In genomic region chr1:155245163-155245524, GRCh38 we compare ENCODE assay signal across 8 cellular contexts. TPM values are rescaled to one million over a fixed set of nuclear protein-coding genes. Genes with fewer than 3 reads are reported as not detected.
A peak's percentile ranks its signal among the peaks of the same experiment; 100 is the strongest.
DNase-seq lines count a peak whose midpoint lies in the region; ATAC-seq, FAIRE-seq and TF ChIP-seq lines count a peak whose summit lies in the region.

No MANE protein-coding gene starts in this region.

- TF ChIP-seq CTCF in DND-41 (IDR thresholded peaks at IDR 0.05; ENCODE audit: borderline replicate concordance, extremely low read depth, low read length, poor library complexity, severe bottlenecking) (no peak), OCI-LY3 (IDR thresholded peaks at IDR 0.05; ENCODE audit: low read depth, low read length) (no peak), epithelial cell of esophagus (IDR thresholded peaks at IDR 0.05; ENCODE audit: insufficient read depth, low read depth, low read length, missing control alignments) (no peak), pancreas (IDR thresholded peaks at IDR 0.05) (no peak)

- H2AFZ ChIP-seq in DND-41 (ENCODE audit: low read depth, low read length), result peak overlapping the region; percentile 96
- peak overlapping the region; percentile 79 for H2AFZ ChIP-seq in OCI-LY3 (ENCODE audit: low read depth, low read length)

- peaks cover 18% of the 10 kb centered on the region for H3K36me3 ChIP-seq in DND-41 (ENCODE audit: insufficient read depth, low read length)
- H3K36me3 ChIP-seq in OCI-LY3 (replicated peaks; ENCODE audit: low read depth, low read length), result peaks cover 15% of the 10 kb centered on the region
- no peaks in the 10 kb centered on the region for H3K36me3 ChIP-seq in pancreas

- H3K4me3 ChIP-seq in DND-41 (ENCODE audit: low read depth in 1 of 2, low read length in 2 of 2) (peak overlapping the region in 1 of 2 experiments; percentile 52; a peak in 2 of 4 replicates), OCI-LY3 (ENCODE audit: low read length) (peak overlapping the region; percentile 79), epithelial cell of esophagus (ENCODE audit: low read length) (peak overlapping the region; percentile 89), pancreas (peak overlapping the region; percentile 43 to 66 (median 54))

- no peak for FAIRE-seq in pancreas (lab: Jason Lieb, UNC)

- DNase-seq in DND-41, result no peak
- no peak for DNase-seq in epithelial cell of esophagus (ENCODE audit: low read depth)
- DNase-seq in pancreas, result peak in 1 of 6 donors; percentile 28
- DNase-seq in NCI-H2081 treated with DMSO at 0.1 percent for 48 hours (lab: John Stamatoyannopoulos, UW), result no peak
- no peak for DNase-seq in stimulated activated CD4-positive, alpha-beta T cell treated with anti-CD3 and anti-CD28 coated beads, Interleukin-12 subunit alpha, Interleukin-12 subunit beta, amount 100 ng/mL, for 4 hours
- no peak for DNase-seq in SW 1271 (lab: John Stamatoyannopoulos, UW)
- no peak for DNase-seq in NCI-H510A treated with DMSO at 0.1 percent for 48 hours (lab: John Stamatoyannopoulos, UW)

- H3K27ac ChIP-seq in DND-41 (ENCODE audit: low read length) (peak overlapping the region; percentile 96), OCI-LY3 (ENCODE audit: low read length) (peak overlapping the region; percentile 61), pancreas (peak overlapping the region; percentile 69 to 93 (median 84))

- H4K20me1 ChIP-seq in DND-41 (ENCODE audit: insufficient read depth, low read length) (no peaks in the 10 kb centered on the region), OCI-LY3 (ENCODE audit: insufficient read depth, low read length) (no peaks in the 10 kb centered on the region)

- H3K4me1 ChIP-seq in DND-41 (ENCODE audit: insufficient read depth, low read length) (peaks cover 47% of the 10 kb centered on the region), OCI-LY3 (ENCODE audit: low read length) (peaks cover 27% of the 10 kb centered on the region), pancreas (peaks cover 0 to 4% (median 0%) of the 10 kb centered on the region in 3 donors)

- H3K79me2 ChIP-seq in DND-41 (ENCODE audit: insufficient read depth, low read length) (peaks cover 27% of the 10 kb centered on the region), OCI-LY3 (ENCODE audit: low read length) (peaks cover 8% of the 10 kb centered on the region)

- H3K27me3 ChIP-seq in DND-41 (ENCODE audit: insufficient read depth, low read length, poor library complexity) (no peaks in the 10 kb centered on the region), OCI-LY3 (ENCODE audit: low read depth, low read length) (no peaks in the 10 kb centered on the region), pancreas (no peaks in the 10 kb centered on the region)

- peak overlapping the region; percentile 61 for H3K9ac ChIP-seq in DND-41 (ENCODE audit: low read depth, low read length)
- peak overlapping the region; percentile 71 for H3K9ac ChIP-seq in OCI-LY3 (ENCODE audit: low read length)

- H3K9me3 ChIP-seq in DND-41 (ENCODE audit: insufficient read depth, low read length, severe bottlenecking), result no peaks in the 10 kb centered on the region
- no peaks in the 10 kb centered on the region for H3K9me3 ChIP-seq in OCI-LY3 (ENCODE audit: insufficient read depth, low read length)
- no peaks in the 10 kb centered on the region for H3K9me3 ChIP-seq in pancreas

- peak overlapping the region; percentile 72 for H3K4me2 ChIP-seq in DND-41 (ENCODE audit: insufficient read depth, low read length)
- H3K4me2 ChIP-seq in OCI-LY3 (ENCODE audit: low read length), result peak overlapping the region; percentile 78

- WGBS in pancreas, 2 donors, result 60 to 62% methylated on average over 8 of the region's 8 CpGs

- ATAC-seq in DND-41 (ENCODE audit: insufficient read depth, low read depth) (no peak), pancreas (no peak)

- intact Hi-C loops in pancreas (cut with DNase I), result no loop called here

RNA-seq across cellular contexts. Expression of gene ENTREP3, which starts 10.1 kb away (rescaled TPM):
- 10 to 100 TPM in 2 of 6 donors, 1 to 10 TPM in 4; 6.7 to 14.4 (median 8.5) TPM for total RNA-seq in pancreas
- 10 to 100 TPM in 1 of 2 donors, 1 to 10 TPM in 1; 7.9 to 11.1 TPM for polyA plus RNA-seq in pancreas

RNA-seq across cellular contexts. Expression of gene SCAMP3, which starts 17.0 kb away (rescaled TPM):
- 10 to 100 TPM; 25.1 to 33.4 (median 28.0) TPM for total RNA-seq in pancreas
- 10 to 100 TPM; 27.7 to 55.5 TPM for polyA plus RNA-seq in pancreas

RNA-seq across cellular contexts. Expression of gene CLK2, which starts 28.2 kb away (rescaled TPM):
- 10 to 100 TPM; 15.7 to 39.6 (median 18.7) TPM for total RNA-seq in pancreas
- 10 to 100 TPM; 81.1 to 89.4 TPM for polyA plus RNA-seq in pancreas

RNA-seq across cellular contexts. Expression of gene HCN3, which starts 32.1 kb away (rescaled TPM):
- total RNA-seq in pancreas, result 1 to 10 TPM in 4 of 6 donors, under 1 TPM in 2; 0.66 to 2.6 (median 1.4) TPM
- 10 to 100 TPM in 1 of 2 donors, 1 to 10 TPM in 1; 4.8 to 12.0 TPM for polyA plus RNA-seq in pancreas

RNA-seq across cellular contexts. Expression of gene MTX1, which starts 36.6 kb away (rescaled TPM):
- total RNA-seq in pancreas, result 10 to 100 TPM; 10.7 to 18.4 (median 15.7) TPM
- 10 to 100 TPM; 34.3 to 36.8 TPM for polyA plus RNA-seq in pancreas
